Comparison of ENCODE assay signal across 10 cellular contexts in genomic region chr1:234538930-234539649, GRCh38.
DNase-seq lines count a peak whose midpoint lies in the region; ATAC-seq, FAIRE-seq and TF ChIP-seq lines count a peak whose summit lies in the region.
"Had no signal": no experiment of that assay in that cellular context is flagged by ENCODE, and none has a peak within 500 bp of the region (broad histone marks: within the 10 kb centered on the region; RNA-seq: fewer than 3 reads in every experiment).

No MANE protein-coding gene starts in this region.

- H3K4me3 ChIP-seq in HepG2 (replicated peaks in 1 of 3; ENCODE audit: insufficient read depth in 1 of 3, low read depth in 2 of 3, low read length in 3 of 3), result peak overlapping the region; percentile 40 to 57 (median 46); a peak in 5 of 6 replicates
- no peak overlapping the region for H3K4me3 ChIP-seq in small intestine (ENCODE audit: low read depth in 1 of 2, low read length in 2 of 2)

- peak overlapping the region; percentile 97 for H3K4me2 ChIP-seq in HepG2 (ENCODE audit: low read depth, low read length)

- H3K9ac ChIP-seq in HepG2 (ENCODE audit: insufficient read depth, low read depth, low read length), result peak overlapping the region; percentile 67; the same call in 1 of the 2 replicates

- FAIRE-seq in HepG2 (lab: Jason Lieb, UNC), result no peak
- no peak for FAIRE-seq in small intestine (lab: Jason Lieb, UNC)

- peak overlapping the region; percentile 21 for H3K27ac ChIP-seq in caudate nucleus (ENCODE audit: low read depth, low read length)
- H3K27ac ChIP-seq in HepG2 (ENCODE audit: extremely low read length, insufficient read depth, low read length), result peak overlapping the region; percentile 5
- H3K27ac ChIP-seq in small intestine (ENCODE audit: low read depth in 1 of 2, low read length in 1 of 2), result peak overlapping the region; percentile 60

- H3K79me2 ChIP-seq in HepG2 (ENCODE audit: insufficient read depth, low read length), result no peaks in the 10 kb centered on the region

- H3K9me3 ChIP-seq in HepG2 (ENCODE audit: low read length) (no peaks in the 10 kb centered on the region), small intestine (ENCODE audit: control insufficient read depth, low read depth) (no peaks in the 10 kb centered on the region)

- TF ChIP-seq EP300 in HepG2 (IDR thresholded peaks at IDR 0.05; ENCODE audit: low read depth in 2 of 2, low read length in 2 of 2) (no peak), HepG2 (CRISPR knock-in tag; IDR thresholded peaks at IDR 0.05; ENCODE audit: borderline replicate concordance) (no peak)

- TF ChIP-seq POLR2A in HepG2 (IDR thresholded peaks at IDR 0.05; ENCODE audit: insufficient read depth in 1 of 2, low read depth in 2 of 2, low read length in 2 of 2) (no peak), GM18505 (IDR thresholded peaks at IDR 0.05; ENCODE audit: borderline replicate concordance, extremely low read depth, insufficient read depth, insufficient read length) (no peak)

- peaks cover 2 to 6% of the 10 kb centered on the region in 2 experiments; a peak in 3 of 5 replicates for H3K27me3 ChIP-seq in HepG2 (ENCODE audit: control insufficient read depth in 1 of 2, insufficient read depth in 2 of 2, low read length in 2 of 2)
- H3K27me3 ChIP-seq in small intestine (ENCODE audit: control insufficient read depth in 2 of 2, insufficient read depth in 2 of 2, low read length in 2 of 2), result no peaks in the 10 kb centered on the region

- in situ Hi-C loops in HepG2 (cut with HindIII; ENCODE audit: extremely low pct_ligation_motif_present, low pct_unique_long_range_greater_than_20kb), result no loop called here

- no TSS peak for BruUV-seq in HepG2 (replicated peaks; lab: Mats Ljungman, UMichigan)

- DNase-seq in DMS79 treated with DMSO at 0.1 percent for 48 hours (lab: John Stamatoyannopoulos, UW), result peak; percentile 44
- DNase-seq in caudate nucleus (lab: John Stamatoyannopoulos, UW), result no peak
- DNase-seq in HepG2 (ENCODE audit: low spot score), result no peak
- DNase-seq in small intestine, result no peak
- DNase-seq in HuH-7 (ENCODE audit: low spot score), result no peak
- no peak for DNase-seq in NCI-H187 (lab: John Stamatoyannopoulos, UW)
- DNase-seq: activated CD8-positive, alpha-beta memory T cell treated with anti-CD3 and anti-CD28 coated beads, Interleukin-2, amount 50 U/mL, for 4 hours; kidney glomerular epithelial cell had no signal

- POLR2A ChIA-PET in HepG2 (lab: Yijun Ruan, JAX), result interaction anchor here (0.6 to 1.8 kb wide), 8 partner anchors 8 to 369 kb away, joined by 3 to 6 read pairs (median 3); no protein-coding TSS in a partner anchor

- peaks cover 74% of the 10 kb centered on the region for H3K4me1 ChIP-seq in HepG2 (ENCODE audit: insufficient read depth, low read length)
- H3K4me1 ChIP-seq in small intestine (ENCODE audit: control insufficient read depth in 2 of 2, insufficient read depth in 1 of 2, low read depth in 1 of 2, low read length in 1 of 2), result peaks cover 3 to 11% of the 10 kb centered on the region in 2 donors

- 54% methylated on average over 11 of the region's 14 CpGs for WGBS in HepG2 (ENCODE audit: low lambda C conversion rate)
- 59 to 66% (median 60%) methylated on average over 14 of the region's 14 CpGs for WGBS in small intestine, 3 donors

- intact Hi-C loops in HepG2 (cut with micrococcal nuclease; ENCODE audit: unreplicated experiment), result no loop called here

- no peaks in the 10 kb centered on the region for H4K20me1 ChIP-seq in HepG2 (ENCODE audit: insufficient read depth, low read length)

- ATAC-seq in HepG2 (peak; percentile 45), GM19455 (IDR thresholded peaks at IDR 0.05; ENCODE audit: unreplicated experiment) (no peak), GM18505 (IDR thresholded peaks at IDR 0.05; ENCODE audit: unreplicated experiment) (no peak)

- no peak overlapping the region for H2AFZ ChIP-seq in HepG2 (ENCODE audit: low read length)

- no peak for TF ChIP-seq RAD21 in HepG2 (CRISPR knock-in tag; IDR thresholded peaks at IDR 0.05)

- no peaks in the 10 kb centered on the region for H3K36me3 ChIP-seq in HepG2 (replicated peaks in 1 of 2; ENCODE audit: control insufficient read depth in 1 of 2, insufficient read depth in 2 of 2, low read length in 2 of 2)
- H3K36me3 ChIP-seq in small intestine (ENCODE audit: control insufficient read depth in 2 of 2, insufficient read depth in 2 of 2, low read length in 2 of 2), result no peaks in the 10 kb centered on the region

- CTCF ChIA-PET in HepG2 (lab: Yijun Ruan, JAX; ENCODE audit: low intra/inter-chr PET ratio, low total read pairs), result no interaction called here

- TF ChIP-seq CTCF in HepG2 (CRISPR knock-in tag; IDR thresholded peaks at IDR 0.05), result no peak

TF ChIP-seq in HepG2, 621 proteins besides CTCF, POLR2A, EP300 and RAD21:
- TF ChIP-seq KDM4B (CRISPR knock-in tag; IDR thresholded peaks at IDR 0.05), result no peak
- no peak for TF ChIP-seq POLR2AphosphoS5 (IDR thresholded peaks at IDR 0.05; ENCODE audit: low read depth, low read length)
- no peak for TF ChIP-seq RCOR2 (CRISPR knock-in tag; IDR thresholded peaks at IDR 0.05)
- TF ChIP-seq IKZF4 (CRISPR knock-in tag; IDR thresholded peaks at IDR 0.05; ENCODE audit: borderline replicate concordance, low read depth, not compliant biosample characterization), result no peak
- peak; percentile 15; the same call in 1 of the 2 replicates for TF ChIP-seq SAP130 (CRISPR knock-in tag; IDR thresholded peaks at IDR 0.05; ENCODE audit: low read depth)
- no peak for TF ChIP-seq CENPBD1 (CRISPR knock-in tag; IDR thresholded peaks at IDR 0.05; ENCODE audit: borderline replicate concordance, low read depth)
TF ChIP-seq in HepG2: peak in this region for 1.

Comparison
In these comparisons a context has a peak if more than half of its experiments do, and no peak if none do; other contexts are left out.
1. H3K27ac ChIP-seq: peak in every context shown above with its lines; median percentile 60 in small intestine; 21 in caudate nucleus; 5 in HepG2.
2. H3K4me3 ChIP-seq: peak in HepG2 (3 of 3); none in small intestine (0 of 2).